Comparison of ENCODE assay signal across 14 cellular contexts in genomic region chr16:67268136-67268579, GRCh38. TPM values are rescaled to one million over a fixed set of nuclear protein-coding genes. Genes with fewer than 3 reads are reported as not detected.
A peak's percentile ranks its signal among the peaks of the same experiment; 100 is the strongest.
DNase-seq lines count a peak whose midpoint lies in the region; ATAC-seq and TF ChIP-seq lines count a peak whose summit lies in the region.
"Had no signal": no experiment of that assay in that cellular context is flagged by ENCODE, and none has a peak within 500 bp of the region (broad histone marks: within the 10 kb centered on the region; RNA-seq: fewer than 3 reads in every experiment).

No MANE protein-coding gene starts in this region.

- intact Hi-C loops in activated naive CD4-positive, alpha-beta T cell treated with anti-CD3 and anti-CD28 coated beads for 36 hours (cut with micrococcal nuclease): no loop called here

- CTCF ChIA-PET in AG04450 (lab: Charles Lee): interaction anchor here (0.7 to 1.4 kb wide), 3 partner anchors 18 to 213 kb away, joined by 4 to 5 read pairs (median 4); partner anchors contain the start of gene ATP6V0D1
- CTCF ChIA-PET in activated naive CD4-positive, alpha-beta T cell treated with anti-CD3 and anti-CD28 coated beads for 36 hours (lab: Charles Lee): interaction anchor here (0.6 to 1.2 kb wide), 3 partner anchors 10 to 145 kb away, joined by 3 read pairs; no protein-coding TSS in a partner anchor

- no peaks in the 10 kb centered on the region for H3K36me3 Mint-ChIP-seq in activated naive CD4-positive, alpha-beta T cell treated with anti-CD3 and anti-CD28 coated beads for 36 hours (ENCODE audit: low read depth)

- DNase-seq in AG04450 (ENCODE audit: low read depth, low spot score) (peak; percentile 42), KBM-7 (peak; percentile 49), astrocyte of the spinal cord (ENCODE audit: low read depth, low spot score) (peak; percentile 90), islet precursor cell (peak; percentile 94), CD1c-positive myeloid dendritic cell (ENCODE audit: extremely low spot score) (no peak), DMS 273 (lab: John Stamatoyannopoulos, UW; ENCODE audit: unreplicated experiment) (no peak)
- no peak for DNase-seq in activated naive CD4-positive, alpha-beta T cell treated with anti-CD3 and anti-CD28 coated beads for 36 hours
- DNase-seq: activated CD8-positive, alpha-beta memory T cell treated with anti-CD3 and anti-CD28 coated beads, Interleukin-2, amount 50 U/mL, for 4 hours; BE2C; dorsolateral prefrontal cortex; midbrain; SHP77 had no signal

- H3K4me3 Mint-ChIP-seq in activated naive CD4-positive, alpha-beta T cell treated with anti-CD3 and anti-CD28 coated beads for 36 hours: no peak overlapping the region

- H3K27me3 ChIP-seq in AG04450 (ENCODE audit: control insufficient read depth, insufficient read depth, low read length): no peaks in the 10 kb centered on the region
- H3K27me3 ChIP-seq: dorsolateral prefrontal cortex had no signal

- no peaks in the 10 kb centered on the region for H3K9me3 Mint-ChIP-seq in activated naive CD4-positive, alpha-beta T cell treated with anti-CD3 and anti-CD28 coated beads for 36 hours

- H3K4me3 ChIP-seq in AG04450 (ENCODE audit: low read depth, low read length) (no peak overlapping the region), astrocyte of the spinal cord (ENCODE audit: low read depth, low read length) (no peak overlapping the region)
- H3K4me3 ChIP-seq: dorsolateral prefrontal cortex had no signal

- no peak for TF ChIP-seq CTCF in AG04450 (IDR thresholded peaks at IDR 0.05; ENCODE audit: low read depth, low read length)
- no peak for TF ChIP-seq CTCF in astrocyte of the spinal cord (IDR thresholded peaks at IDR 0.05; ENCODE audit: low read depth, low read length)

- POLR2A ChIA-PET in AG04450 (lab: Yijun Ruan, JAX): interaction anchor here (0.6 to 1.4 kb wide), 5 partner anchors 9 to 70 kb away, joined by 4 to 6 read pairs (median 5); no protein-coding TSS in a partner anchor

- peaks cover 5% of the 10 kb centered on the region for H3K27me3 Mint-ChIP-seq in activated naive CD4-positive, alpha-beta T cell treated with anti-CD3 and anti-CD28 coated beads for 36 hours (ENCODE audit: low read depth)

- H3K9me3 ChIP-seq in AG04450 (ENCODE audit: control insufficient read depth, insufficient read depth, low read length): no peaks in the 10 kb centered on the region; the same call in 1 of the 2 replicates
- H3K9me3 ChIP-seq: BE2C had no signal

- no peak for ATAC-seq in GM21360 (IDR thresholded peaks at IDR 0.05; ENCODE audit: unreplicated experiment)

- no peak overlapping the region for H3K27ac ChIP-seq in AG04450 (ENCODE audit: low read depth, low read length)
- H3K27ac ChIP-seq: dorsolateral prefrontal cortex had no signal

- in situ Hi-C loops in KBM-7 (cut with MboI; ENCODE audit: low pct_unique_long_range_greater_than_20kb, low sequenced_read_pairs): no loop called here
- in situ Hi-C loops in astrocyte of the spinal cord (cut with HindIII; ENCODE audit: low sequenced_read_pairs): no loop called here

- H3K27ac Mint-ChIP-seq in activated naive CD4-positive, alpha-beta T cell treated with anti-CD3 and anti-CD28 coated beads for 36 hours: no peak overlapping the region

- H3K4me1 Mint-ChIP-seq in activated naive CD4-positive, alpha-beta T cell treated with anti-CD3 and anti-CD28 coated beads for 36 hours (ENCODE audit: low read depth): no peaks in the 10 kb centered on the region

RNA-seq across cellular contexts. Expression of gene PLEKHG4, which starts 11.2 kb away (rescaled TPM):
- polyA plus RNA-seq in AG04450 (2011; rRNA removed): 17.2 and 23.3 TPM in 2 replicates
- 14.1 and 22.3 TPM in 2 replicates for polyA minus RNA-seq in AG04450 (2011; rRNA and poly(A)+ RNA removed)
- 10 to 100 TPM; 14.3 to 14.4 TPM for total RNA-seq in activated naive CD4-positive, alpha-beta T cell treated with anti-CD3 and anti-CD28 coated beads for 36 hours

RNA-seq across cellular contexts. Expression of gene SLC9A5, which starts 19.4 kb away (rescaled TPM):
- polyA plus RNA-seq in AG04450 (2011; rRNA removed): 2.4 and 3.1 TPM in 2 replicates
- 2.8 and 3.4 TPM in 2 replicates for polyA minus RNA-seq in AG04450 (2011; rRNA and poly(A)+ RNA removed)
- 1 to 10 TPM; 5.2 TPM for total RNA-seq in activated naive CD4-positive, alpha-beta T cell treated with anti-CD3 and anti-CD28 coated beads for 36 hours

RNA-seq across cellular contexts. Expression of gene FHOD1, which starts 20.9 kb away (rescaled TPM):
- polyA plus RNA-seq in AG04450 (2011; rRNA removed): 21.2 and 25.4 TPM in 2 replicates
- 33.5 and 48.0 TPM in 2 replicates for polyA minus RNA-seq in AG04450 (2011; rRNA and poly(A)+ RNA removed)
- total RNA-seq in activated naive CD4-positive, alpha-beta T cell treated with anti-CD3 and anti-CD28 coated beads for 36 hours: 10 to 100 TPM; 70.7 to 73.7 TPM

RNA-seq across cellular contexts. Expression of gene TMEM208, which starts 41.2 kb away (rescaled TPM):
- 38.5 and 46.8 TPM in 2 replicates for polyA plus RNA-seq in AG04450 (2011; rRNA removed)
- polyA minus RNA-seq in AG04450 (2011; rRNA and poly(A)+ RNA removed): 33.9 and 34.9 TPM in 2 replicates
- 10 to 100 TPM; 24.6 to 29.4 TPM for total RNA-seq in activated naive CD4-positive, alpha-beta T cell treated with anti-CD3 and anti-CD28 coated beads for 36 hours

RNA-seq across cellular contexts. Expression of gene KCTD19, which starts 58.4 kb away (rescaled TPM):
- 0.21 and 0.25 TPM in 2 replicates for polyA plus RNA-seq in AG04450 (2011; rRNA removed)
- polyA minus RNA-seq in AG04450 (2011; rRNA and poly(A)+ RNA removed): 0.26 and 0.37 TPM in 2 replicates
- 1 to 10 TPM; 1.0 to 1.3 TPM for total RNA-seq in activated naive CD4-positive, alpha-beta T cell treated with anti-CD3 and anti-CD28 coated beads for 36 hours
- total RNA-seq: ureter had no signal

Comparison
In these comparisons a context has a peak if more than half of its experiments do, and no peak if none do; other contexts are left out.
1. DNase-seq: peak in AG04450 (single experiment), KBM-7 (single experiment), astrocyte of the spinal cord (single experiment) and islet precursor cell (single experiment); none in activated naive CD4-positive, alpha-beta T cell treated with anti-CD3 and anti-CD28 coated beads for 36 hours (single experiment), CD1c-positive myeloid dendritic cell (single experiment) and DMS 273 (single experiment).